In genomic region chr1:97553975-97554374, GRCh38 we compare ENCODE assay signal across 29 cellular contexts.
"Had no signal": no experiment of that assay in that cellular context is flagged by ENCODE, and none has a peak within 500 bp of the region (broad histone marks: within the 10 kb centered on the region; RNA-seq: fewer than 3 reads in every experiment).

No MANE protein-coding gene starts in this region.

- H3K27me3 ChIP-seq: heart left ventricle, sigmoid colon, suprapubic skin, tibial artery had no signal

- H3K9me3 ChIP-seq: heart left ventricle, psoas muscle, sigmoid colon, suprapubic skin, tibial artery had no signal

- DNase-seq: activated CD4-positive, alpha-beta memory T cell treated with anti-CD3 and anti-CD28 coated beads, Interleukin-2, amount 10 ng/mL, durations not matched to agents 7 days and 5 days; activated CD4-positive, alpha-beta T cell treated with anti-CD3 and anti-CD28 coated beads, Interleukin-2, amount 10 ng/mL, durations not matched to agents 7 days and 5 days; activated CD4-positive, CD25-positive, alpha-beta regulatory T cell treated with anti-CD3 and anti-CD28 coated beads, Interleukin-2, amount 50 U/mL, for 72 hours; activated CD8-positive, alpha-beta memory T cell treated with anti-CD3 and anti-CD28 coated beads, Interleukin-2, amount 50 U/mL, for 48 hours; activated gamma-delta T cell; activated naive CD8-positive, alpha-beta T cell treated with anti-CD3 and anti-CD28 coated beads, Interleukin-2, amount 50 U/mL, for 24 hours; activated T-cell treated with anti-CD3 and anti-CD28 coated beads, Interleukin-2, amount 50 U/mL, for 24 hours; amygdala; caudate nucleus; cortex of kidney; effector memory CD8-positive, alpha-beta T cell; erythroblast; foreskin fibroblast; heart left ventricle; hypothalamus; immature natural killer cell; kidney; midbrain; naive thymus-derived CD4-positive, alpha-beta T cell; nucleus accumbens; psoas muscle; sigmoid colon; stimulated activated CD4-positive, alpha-beta T cell treated with anti-CD3 and anti-CD28 coated beads, Interleukin-1b, Interleukin-23, amount 100 ng/mL, for 48 hours; stimulated activated naive CD4-positive, alpha-beta T cell; T-helper 2 cell; tibial artery had no signal

- H3K79me2 ChIP-seq: parathyroid adenoma had no signal

- H3K27ac ChIP-seq: heart left ventricle, parathyroid adenoma, psoas muscle, sigmoid colon, suprapubic skin, tibial artery had no signal

- H3K4me1 ChIP-seq: heart left ventricle, parathyroid adenoma, psoas muscle, sigmoid colon, suprapubic skin, tibial artery had no signal

- H3K4me3 ChIP-seq: heart left ventricle, psoas muscle, sigmoid colon, smooth muscle cell, suprapubic skin, tibial artery had no signal

- H3K9ac ChIP-seq: parathyroid adenoma had no signal

- ATAC-seq: activated naive CD8-positive, alpha-beta T cell treated with anti-CD3 and anti-CD28 coated beads, Interleukin-2, amount 50 U/mL, for 24 hours; effector memory CD8-positive, alpha-beta T cell; heart left ventricle; naive thymus-derived CD4-positive, alpha-beta T cell; psoas muscle had no signal

- H3K4me2 ChIP-seq: smooth muscle cell had no signal

- H3K36me3 ChIP-seq: suprapubic skin had no signal

- H2AFZ ChIP-seq: parathyroid adenoma had no signal
